4 cellular contexts compared by ENCODE assay signal in genomic region chr1:32441467-32441866, GRCh38. TPM values are rescaled to one million over a fixed set of nuclear protein-coding genes. Genes with fewer than 3 reads are reported as not detected.
"Had no signal": no experiment of that assay in that cellular context is flagged by ENCODE, and none has a peak within 500 bp of the region (broad histone marks: within the 10 kb centered on the region; RNA-seq: fewer than 3 reads in every experiment).

No MANE protein-coding gene starts in this region.

RNA-seq across cellular contexts. Expression of gene ZBTB8B, which starts 23.4 kb away (rescaled TPM):
- total RNA-seq: HT-29, HT1080, IMR-90 had no signal
- polyA plus RNA-seq: IgD-negative memory B cell, IMR-90 had no signal
